1 cellular context compared by ENCODE assay signal in genomic region chr3:100256724-100257123, GRCh38.
TF ChIP-seq lines count a peak whose summit lies in the region.

No MANE protein-coding gene starts in this region.

TF ChIP-seq in IMR-90, 13 proteins besides CTCF, POLR2A, EP300 and RAD21 (continued from another document):
- TF ChIP-seq USF2 (IDR thresholded peaks at IDR 0.05; ENCODE audit: low read depth, low read length) (no peak), FOS (IDR thresholded peaks at IDR 0.05; ENCODE audit: low read depth, low read length) (no peak), NFE2L2 (IDR thresholded peaks at IDR 0.05; ENCODE audit: low read depth, low read length) (no peak), ELK1 (IDR thresholded peaks at IDR 0.05; ENCODE audit: borderline replicate concordance, low read depth, low read length) (no peak), MAZ (IDR thresholded peaks at IDR 0.05; ENCODE audit: borderline replicate concordance, low read depth, low read length) (no peak), RFX5 (IDR thresholded peaks at IDR 0.05; ENCODE audit: low read depth, low read length) (no peak), CEBPB (IDR thresholded peaks at IDR 0.05; ENCODE audit: low read depth, low read length) (no peak), MXI1 (IDR thresholded peaks at IDR 0.05; ENCODE audit: borderline replicate concordance, low read depth, low read length) (no peak), RCOR1 (IDR thresholded peaks at IDR 0.05; ENCODE audit: insufficient replicate concordance, low read length) (no peak)
